Comparison of ENCODE assay signal across 9 cellular contexts in the genomic region with DNA sequence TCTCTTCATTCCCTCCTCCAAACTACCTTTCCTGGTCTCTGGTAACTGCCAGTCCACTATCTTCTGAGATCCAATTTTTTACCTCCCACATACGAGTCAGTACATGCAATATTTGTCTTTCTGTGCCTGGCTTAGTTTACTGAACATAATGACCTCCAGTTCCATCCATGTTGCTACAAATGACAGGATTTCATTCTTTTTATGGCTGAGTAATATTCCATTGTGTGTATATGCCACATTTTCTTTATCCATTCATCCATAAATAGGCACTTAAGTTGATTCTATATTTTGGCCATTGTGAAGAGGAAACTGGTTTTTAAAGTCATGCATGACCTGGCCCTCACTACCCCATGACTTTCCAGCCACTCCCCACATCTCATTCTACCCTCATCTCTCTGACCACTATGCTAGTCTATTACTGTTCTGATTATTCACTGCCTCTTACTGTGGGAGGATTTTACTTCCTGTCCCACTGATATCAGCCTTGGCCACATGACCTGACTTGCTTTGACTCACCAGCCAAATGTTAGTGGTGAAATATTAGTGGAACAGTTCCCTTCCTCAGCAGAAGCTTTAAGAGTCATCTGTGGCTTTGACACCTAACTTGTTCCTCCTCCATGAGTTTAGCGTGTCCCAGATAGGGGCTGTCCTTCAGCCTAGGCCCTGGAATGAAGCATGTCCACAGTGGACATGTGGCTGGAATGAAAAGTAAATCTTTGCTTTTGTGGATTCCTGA. TPM values are rescaled to one million over a fixed set of nuclear protein-coding genes. Genes with fewer than 3 reads are reported as not detected.
DNase-seq lines count a peak whose midpoint lies in the region; ATAC-seq and TF ChIP-seq lines count a peak whose summit lies in the region.
"Had no signal": no experiment of that assay in that cellular context is flagged by ENCODE, and none has a peak within 500 bp of the region (broad histone marks: within the 10 kb centered on the region; RNA-seq: fewer than 3 reads in every experiment).

No MANE protein-coding gene starts in this region.

- H3K27me3 ChIP-seq in upper lobe of right lung, result no peaks in the 10 kb centered on the region
- H3K27me3 ChIP-seq: cardiac muscle cell had no signal

- no peak for DNase-seq in activated naive CD4-positive, alpha-beta T cell (lab: John Stamatoyannopoulos, UW)
- peak; percentile 76 for DNase-seq in OCI-M1 (lab: John Stamatoyannopoulos, UW)
- DNase-seq in fibroblast of peridontal ligament (ENCODE audit: extremely low read depth), result peak; percentile 35
- DNase-seq in upper lobe of right lung, result no peak
- no peak for DNase-seq in SW 1271 (lab: John Stamatoyannopoulos, UW)
- no peak for DNase-seq in NCI-H82 treated with DMSO at 0.1 percent for 48 hours (lab: John Stamatoyannopoulos, UW; ENCODE audit: unreplicated experiment)

- H3K4me1 ChIP-seq in upper lobe of right lung, result no peaks in the 10 kb centered on the region

- H3K4me3 ChIP-seq in upper lobe of right lung, result no peak overlapping the region
- H3K4me3 ChIP-seq: cardiac muscle cell had no signal

- peak overlapping the region; percentile 3 for H3K27ac Mint-ChIP-seq in activated naive CD4-positive, alpha-beta T cell treated with anti-CD3 and anti-CD28 coated beads, Interleukin-2, amount 50 U/mL, for 24 hours

- no peak for TF ChIP-seq CTCF in upper lobe of right lung (IDR thresholded peaks at IDR 0.05)

- no peak overlapping the region for H3K27ac ChIP-seq in upper lobe of right lung
- H3K27ac ChIP-seq: cardiac muscle cell had no signal

- H3K4me1 Mint-ChIP-seq in activated naive CD4-positive, alpha-beta T cell treated with anti-CD3 and anti-CD28 coated beads, Interleukin-2, amount 50 U/mL, for 24 hours, result peaks cover 42% of the 10 kb centered on the region

- H3K36me3 ChIP-seq in upper lobe of right lung, result peaks cover 8% of the 10 kb centered on the region
- H3K36me3 ChIP-seq: cardiac muscle cell had no signal

- ATAC-seq in HG02678 (IDR thresholded peaks at IDR 0.05; ENCODE audit: unreplicated experiment) (peak; percentile 80), upper lobe of right lung (peak; percentile 94)

- peaks cover 6% of the 10 kb centered on the region for H3K9me3 Mint-ChIP-seq in activated naive CD4-positive, alpha-beta T cell treated with anti-CD3 and anti-CD28 coated beads, Interleukin-2, amount 50 U/mL, for 24 hours

- H3K4me3 Mint-ChIP-seq in activated naive CD4-positive, alpha-beta T cell treated with anti-CD3 and anti-CD28 coated beads, Interleukin-2, amount 50 U/mL, for 24 hours, result peak overlapping the region; percentile 15

- H3K9me3 ChIP-seq in upper lobe of right lung, result no peaks in the 10 kb centered on the region

- no peaks in the 10 kb centered on the region for H3K27me3 Mint-ChIP-seq in activated naive CD4-positive, alpha-beta T cell treated with anti-CD3 and anti-CD28 coated beads, Interleukin-2, amount 50 U/mL, for 24 hours

- peaks cover 12% of the 10 kb centered on the region for H3K36me3 Mint-ChIP-seq in activated naive CD4-positive, alpha-beta T cell treated with anti-CD3 and anti-CD28 coated beads, Interleukin-2, amount 50 U/mL, for 24 hours

- intact Hi-C loops in upper lobe of right lung (cut with DNase I), result no loop called here

RNA-seq across cellular contexts. Expression of a gene that starts 52.2 kb away (rescaled TPM):
- 31.4 TPM for total RNA-seq in upper lobe of right lung

Comparison
In these comparisons a context has a peak if more than half of its experiments do, and no peak if none do; other contexts are left out.
1. DNase-seq: peak in OCI-M1 (single experiment) and fibroblast of peridontal ligament (single experiment); none in activated naive CD4-positive, alpha-beta T cell (0 of 4), upper lobe of right lung (single experiment), SW 1271 (0 of 2) and NCI-H82 treated with DMSO at 0.1 percent for 48 hours (single experiment).